In the genomic region with DNA sequence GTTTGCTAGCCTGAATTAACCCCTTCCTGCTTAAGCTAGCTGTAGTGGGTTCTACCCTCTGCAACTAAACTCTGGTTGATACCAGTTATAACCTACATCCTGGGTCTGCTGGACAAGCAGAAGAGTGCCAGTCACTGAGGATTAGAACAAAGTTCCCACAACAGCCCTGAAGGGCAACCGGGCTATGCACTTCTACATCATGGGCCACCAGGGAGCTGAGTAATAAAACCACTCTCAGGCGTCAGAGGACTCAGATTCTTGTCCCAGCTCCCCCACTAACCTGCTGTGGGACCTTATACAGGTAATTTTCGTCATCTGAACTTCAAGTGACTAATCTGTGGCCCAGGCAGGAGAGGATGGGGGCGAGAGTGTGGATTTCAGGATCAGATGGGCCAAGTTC, we compare ENCODE assay signal across 24 cellular contexts. TPM values are rescaled to one million over a fixed set of nuclear protein-coding genes. Genes with fewer than 3 reads are reported as not detected.
DNase-seq lines count a peak whose midpoint lies in the region; ATAC-seq lines count a peak whose summit lies in the region.
"Had no signal": no experiment of that assay in that cellular context is flagged by ENCODE, and none has a peak within 500 bp of the region (broad histone marks: within the 10 kb centered on the region; RNA-seq: fewer than 3 reads in every experiment).

No MANE protein-coding gene starts in this region.

- H3K36me3 ChIP-seq in ACC112 (ENCODE audit: insufficient read depth, low read length), result 0 out of 2 replicates have a peak, but pooled peaks cover 2% of the 10 kb centered on the region
- H3K36me3 ChIP-seq: colonic mucosa, right atrium auricular region had no signal

- no peak overlapping the region for H2AFZ ChIP-seq in ACC112 (ENCODE audit: low read length, unreplicated experiment)

- peaks cover 8% of the 10 kb centered on the region for H3K9me3 Mint-ChIP-seq in T-helper 2 cell treated with Interferon-gamma antibody and Interleukin-4, amounts not matched to agents 5 μg/mL and 100 μg/mL, for 36 hours
- no peaks in the 10 kb centered on the region for H3K9me3 Mint-ChIP-seq in activated CD8-positive, alpha-beta memory T cell treated with anti-CD3 and anti-CD28 coated beads, Interleukin-2, amount 10 ng/mL, durations not matched to agents 7 days and 5 days (ENCODE audit: low read depth)

- CTCF ChIA-PET in activated CD8-positive, alpha-beta memory T cell treated with anti-CD3 and anti-CD28 coated beads, Interleukin-2, amount 10 ng/mL, durations not matched to agents 7 days and 5 days (lab: Charles Lee), result no interaction called here

- no peaks in the 10 kb centered on the region for H3K27me3 ChIP-seq in ACC112 (ENCODE audit: insufficient read depth, low read length)
- H3K27me3 ChIP-seq: colonic mucosa, right atrium auricular region had no signal

- H3K4me3 Mint-ChIP-seq in T-helper 2 cell treated with Interferon-gamma antibody and Interleukin-4, amounts not matched to agents 5 μg/mL and 100 μg/mL, for 36 hours, result no peak overlapping the region
- H3K4me3 Mint-ChIP-seq in activated CD8-positive, alpha-beta memory T cell treated with anti-CD3 and anti-CD28 coated beads, Interleukin-2, amount 10 ng/mL, durations not matched to agents 7 days and 5 days, result no peak overlapping the region
- H3K4me3 Mint-ChIP-seq: endodermal cell; naive thymus-derived CD4-positive, alpha-beta T cell; T-helper 17 cell; type B pancreatic cell had no signal

- H3K79me2 ChIP-seq in ACC112 (ENCODE audit: control insufficient read depth, insufficient read depth, low read length, unreplicated experiment), result no peaks in the 10 kb centered on the region

- peak overlapping the region; percentile 41 for H3K27ac ChIP-seq in ACC112 (ENCODE audit: low read depth, low read length)
- H3K27ac ChIP-seq: colonic mucosa, right atrium auricular region had no signal

- ATAC-seq in activated CD8-positive, alpha-beta memory T cell treated with anti-CD3 and anti-CD28 coated beads, Interleukin-2, amount 10 ng/mL, durations not matched to agents 7 days and 5 days, result no peak
- ATAC-seq: left colon; naive thymus-derived CD4-positive, alpha-beta T cell; T-helper 17 cell had no signal

- no peak overlapping the region for H3K27ac Mint-ChIP-seq in T-helper 2 cell treated with Interferon-gamma antibody and Interleukin-4, amounts not matched to agents 5 μg/mL and 100 μg/mL, for 36 hours
- no peak overlapping the region for H3K27ac Mint-ChIP-seq in activated CD8-positive, alpha-beta memory T cell treated with anti-CD3 and anti-CD28 coated beads, Interleukin-2, amount 10 ng/mL, durations not matched to agents 7 days and 5 days
- H3K27ac Mint-ChIP-seq: naive thymus-derived CD4-positive, alpha-beta T cell; T-helper 17 cell; type B pancreatic cell had no signal

- DNase-seq in T-helper 2 cell treated with Interferon-gamma antibody and Interleukin-4, amounts not matched to agents 5 μg/mL and 100 μg/mL, for 36 hours (ENCODE audit: low spot score), result peak; percentile 16
- DNase-seq in T-helper 2 cell (no peak), myocyte (ENCODE audit: low read depth) (peak; percentile 43), DMS153 (lab: John Stamatoyannopoulos, UW) (no peak), activated gamma-delta T cell treated with Interleukin-2 at 50 U/mL for 16 hours (no peak)
- peak; percentile 24 to 43 for DNase-seq in activated T-cell treated with anti-CD3 and anti-CD28 coated beads, Interleukin-2, amount 50 U/mL, for 48 hours
- DNase-seq in activated CD8-positive, alpha-beta memory T cell treated with anti-CD3 and anti-CD28 coated beads, Interleukin-2, amount 10 ng/mL, durations not matched to agents 7 days and 5 days, result no peak
- DNase-seq: 8988T; activated naive CD4-positive, alpha-beta T cell treated with Interleukin-2 at 50 U/mL for 16 hours; Caco-2; colonic mucosa; EL; HCEC 1CT; left colon; mesendoderm; naive thymus-derived CD4-positive, alpha-beta T cell; NCI-H1105 treated with DMSO at 0.1 percent for 48 hours; NCI-H2081 treated with DMSO at 0.1 percent for 48 hours; T-helper 17 cell had no signal

- no peaks in the 10 kb centered on the region for H3K36me3 Mint-ChIP-seq in T-helper 2 cell treated with Interferon-gamma antibody and Interleukin-4, amounts not matched to agents 5 μg/mL and 100 μg/mL, for 36 hours (ENCODE audit: low read depth)
- H3K36me3 Mint-ChIP-seq in activated CD8-positive, alpha-beta memory T cell treated with anti-CD3 and anti-CD28 coated beads, Interleukin-2, amount 10 ng/mL, durations not matched to agents 7 days and 5 days, result no peaks in the 10 kb centered on the region
- H3K36me3 Mint-ChIP-seq: naive thymus-derived CD4-positive, alpha-beta T cell had no signal

- no peak overlapping the region for H3K4me3 ChIP-seq in ACC112 (ENCODE audit: low read depth, low read length)
- H3K4me3 ChIP-seq: colonic mucosa, right atrium auricular region had no signal

- H3K27me3 Mint-ChIP-seq in T-helper 2 cell treated with Interferon-gamma antibody and Interleukin-4, amounts not matched to agents 5 μg/mL and 100 μg/mL, for 36 hours (ENCODE audit: low read depth), result peaks cover 11% of the 10 kb centered on the region
- H3K27me3 Mint-ChIP-seq in activated CD8-positive, alpha-beta memory T cell treated with anti-CD3 and anti-CD28 coated beads, Interleukin-2, amount 10 ng/mL, durations not matched to agents 7 days and 5 days, result peaks cover 18% of the 10 kb centered on the region

- H3K4me1 Mint-ChIP-seq in T-helper 2 cell treated with Interferon-gamma antibody and Interleukin-4, amounts not matched to agents 5 μg/mL and 100 μg/mL, for 36 hours (ENCODE audit: low read depth), result peaks cover 3% of the 10 kb centered on the region
- no peaks in the 10 kb centered on the region for H3K4me1 Mint-ChIP-seq in activated CD8-positive, alpha-beta memory T cell treated with anti-CD3 and anti-CD28 coated beads, Interleukin-2, amount 10 ng/mL, durations not matched to agents 7 days and 5 days
- H3K4me1 Mint-ChIP-seq: naive thymus-derived CD4-positive, alpha-beta T cell had no signal

- H3K4me1 ChIP-seq in ACC112 (ENCODE audit: control insufficient read depth, insufficient read depth, low read length, unreplicated experiment), result peaks cover 17% of the 10 kb centered on the region
- H3K4me1 ChIP-seq: Caco-2, colonic mucosa, right atrium auricular region had no signal

RNA-seq across cellular contexts. Expression of a gene that starts 56.8 kb away (rescaled TPM):
- 0.42 TPM in 1 of 2 replicates, not detected in the other for total RNA-seq in myocyte
- 0.58 TPM for polyA plus RNA-seq in myocyte (2012)
- total RNA-seq in activated CD8-positive, alpha-beta memory T cell treated with anti-CD3 and anti-CD28 coated beads, Interleukin-2, amount 10 ng/mL, durations not matched to agents 7 days and 5 days, result not detected
- total RNA-seq: osteocyte had no signal
- polyA plus RNA-seq: naive thymus-derived CD4-positive, alpha-beta T cell had no signal

Comparison
In these comparisons a context has a peak if more than half of its experiments do, and no peak if none do; other contexts are left out.
1. DNase-seq: peak in T-helper 2 cell treated with Interferon-gamma antibody and Interleukin-4, amounts not matched to agents 5 μg/mL and 100 μg/mL, for 36 hours (single experiment), activated T-cell treated with anti-CD3 and anti-CD28 coated beads, Interleukin-2, amount 50 U/mL, for 48 hours (2 of 2) and myocyte (single experiment); none in T-helper 2 cell (0 of 5), activated CD8-positive, alpha-beta memory T cell treated with anti-CD3 and anti-CD28 coated beads, Interleukin-2, amount 10 ng/mL, durations not matched to agents 7 days and 5 days (single experiment), DMS153 (single experiment) and activated gamma-delta T cell treated with Interleukin-2 at 50 U/mL for 16 hours (single experiment).